ENCODE assay signal across 22 cellular contexts in genomic region chr17:35097776-35098175, GRCh38. TPM values are rescaled to one million over a fixed set of nuclear protein-coding genes. Genes with fewer than 3 reads are reported as not detected.
DNase-seq lines count a peak whose midpoint lies in the region; ATAC-seq, FAIRE-seq and TF ChIP-seq lines count a peak whose summit lies in the region.
"Had no signal": no experiment of that assay in that cellular context is flagged by ENCODE, and none has a peak within 500 bp of the region (broad histone marks: within the 10 kb centered on the region; RNA-seq: fewer than 3 reads in every experiment).

No MANE protein-coding gene starts in this region.

- H4K8ac ChIP-seq in H9 (replicated peaks; ENCODE audit: insufficient read length, low read depth, low read length): no peak overlapping the region

- H2BK5ac ChIP-seq in H9 (ENCODE audit: insufficient read length, low read length): no peak overlapping the region

- no peak overlapping the region for H2BK12ac ChIP-seq in H9 (ENCODE audit: insufficient read length, low read depth, low read length)

- no peak overlapping the region for H4K5ac ChIP-seq in H9 (ENCODE audit: insufficient read length, low read depth, low read length)

- H2BK15ac ChIP-seq in H9 (ENCODE audit: low read depth, low read length): no peak overlapping the region

- H3K36me3 Mint-ChIP-seq in H9 (ENCODE audit: insufficient read depth in 1 of 3, low read depth in 3 of 3): peaks cover 4 to 29% (median 24%) of the 10 kb centered on the region in 3 experiments; a peak in 6 of 7 replicates
- H3K36me3 Mint-ChIP-seq in endodermal cell (ENCODE audit: low read depth): peaks cover 34% of the 10 kb centered on the region
- H3K36me3 Mint-ChIP-seq: IgD-negative memory B cell had no signal

- no peaks in the 10 kb centered on the region for H3K9me3 ChIP-seq in DND-41 (ENCODE audit: insufficient read depth, low read length, severe bottlenecking)
- no peaks in the 10 kb centered on the region for H3K9me3 ChIP-seq in H9 (ENCODE audit: control insufficient read depth, low read depth, low read length)
- H3K9me3 ChIP-seq in endodermal cell (ENCODE audit: control insufficient read depth, low read length): no peaks in the 10 kb centered on the region
- no peaks in the 10 kb centered on the region for H3K9me3 ChIP-seq in neutrophil

- no peak overlapping the region for H2BK20ac ChIP-seq in H9 (ENCODE audit: low read depth, low read length, poor library complexity, severe bottlenecking)

- no peaks in the 10 kb centered on the region for H3K23me2 ChIP-seq in H9 (ENCODE audit: insufficient read length, low read depth, low read length, poor library complexity, severe bottlenecking)

- no peak overlapping the region for H3K23ac ChIP-seq in H9 (ENCODE audit: insufficient read length, low read depth, low read length)

- H3K27ac Mint-ChIP-seq in H9: peak overlapping the region in 2 of 3 experiments; percentile 78; a peak in 3 of 7 replicates
- no peak overlapping the region for H3K27ac Mint-ChIP-seq in endodermal cell
- H3K27ac Mint-ChIP-seq: CD4-positive, alpha-beta T cell; IgD-negative memory B cell had no signal

- no peak overlapping the region for H2AFZ ChIP-seq in DND-41 (ENCODE audit: low read depth, low read length)
- no peak overlapping the region for H2AFZ ChIP-seq in H9 (ENCODE audit: low read length)

- no peaks in the 10 kb centered on the region for H3K9me3 Mint-ChIP-seq in H9
- no peaks in the 10 kb centered on the region for H3K9me3 Mint-ChIP-seq in endodermal cell
- H3K9me3 Mint-ChIP-seq: CD4-positive, alpha-beta T cell; IgD-negative memory B cell had no signal

- H3K4ac ChIP-seq in H9 (ENCODE audit: low read depth, low read length): no peak overlapping the region

- 0 out of 2 replicates have a peak overlapping the region, but pooled peaks have one; percentile 22 for H3K27ac ChIP-seq in DND-41 (ENCODE audit: low read length)
- no peak overlapping the region for H3K27ac ChIP-seq in H9 (ENCODE audit: insufficient read length, low read depth, low read length)
- no peak overlapping the region for H3K27ac ChIP-seq in endodermal cell (ENCODE audit: low read depth, low read length)
- H3K27ac ChIP-seq in neutrophil: peak overlapping the region; percentile 72
- H3K27ac ChIP-seq: C4-2B had no signal

- H3K4me1 ChIP-seq in DND-41 (ENCODE audit: insufficient read depth, low read length) (no peaks in the 10 kb centered on the region), H9 (ENCODE audit: insufficient read depth, low read length) (no peaks in the 10 kb centered on the region), endodermal cell (ENCODE audit: control insufficient read depth, insufficient read depth, low read length) (no peaks in the 10 kb centered on the region), neutrophil (ENCODE audit: control insufficient read depth in 1 of 2, insufficient read depth in 1 of 2, low read depth in 1 of 2, low read length in 1 of 2) (peaks cover 52 to 53% of the 10 kb centered on the region in 2 experiments)

- no peaks in the 10 kb centered on the region for H3K79me1 ChIP-seq in H9 (ENCODE audit: insufficient read depth, low read depth, low read length, poor library complexity, severe bottlenecking)

- H3K4me1 Mint-ChIP-seq in H9: no peaks in the 10 kb centered on the region
- no peaks in the 10 kb centered on the region for H3K4me1 Mint-ChIP-seq in endodermal cell
- H3K4me1 Mint-ChIP-seq: IgD-negative memory B cell had no signal

- H3K27me3 Mint-ChIP-seq in H9 (ENCODE audit: low read depth) (no peaks in the 10 kb centered on the region), endodermal cell (ENCODE audit: insufficient read depth) (no peaks in the 10 kb centered on the region)
- H3K27me3 Mint-ChIP-seq: CD4-positive, alpha-beta T cell; IgD-negative memory B cell had no signal

- H3T11ph ChIP-seq in H9 (ENCODE audit: low read length): no peak overlapping the region

- H3K36me3 ChIP-seq in DND-41 (ENCODE audit: insufficient read depth, low read length) (peaks cover 49% of the 10 kb centered on the region), endodermal cell (ENCODE audit: control insufficient read depth, insufficient read depth, low read length) (peaks cover 41% of the 10 kb centered on the region), neutrophil (no peaks in the 10 kb centered on the region)

- H3K79me2 ChIP-seq in DND-41 (ENCODE audit: insufficient read depth, low read length) (no peaks in the 10 kb centered on the region), H9 (ENCODE audit: insufficient read depth, low read length) (no peaks in the 10 kb centered on the region)

- no peak overlapping the region for H3K4me3 ChIP-seq in DND-41 (ENCODE audit: low read depth in 1 of 2, low read length in 2 of 2)
- H3K4me3 ChIP-seq in endodermal cell (ENCODE audit: low read length): no peak overlapping the region
- no peak overlapping the region for H3K4me3 ChIP-seq in neutrophil (ENCODE audit: low read depth in 1 of 2, low read length in 1 of 2)

- no peak overlapping the region for H4K91ac ChIP-seq in H9 (ENCODE audit: insufficient read length, low read depth, low read length)

- H2AK5ac ChIP-seq in H9 (ENCODE audit: insufficient read length, low read length): no peak overlapping the region

- H3K18ac ChIP-seq in H9 (ENCODE audit: insufficient read length, low read depth, low read length): no peak overlapping the region

- no peak overlapping the region for H2BK120ac ChIP-seq in H9 (ENCODE audit: low read depth, low read length, poor library complexity, severe bottlenecking)

- no peak for DNase-seq in DND-41
- no peak for DNase-seq in H9
- peak; percentile 51 for DNase-seq in endodermal cell
- DNase-seq in GM19239 (ENCODE audit: insufficient read length, low spot score): no peak
- DNase-seq in activated naive CD4-positive, alpha-beta T cell (lab: John Stamatoyannopoulos, UW): no peak
- DNase-seq: ACHN; AML-193; CD4-positive, alpha-beta T cell; DMS153; DMS79; GF-D8; HCEC 1CT; KBM-7 had no signal

- H4K20me1 ChIP-seq in DND-41 (ENCODE audit: insufficient read depth, low read length) (no peaks in the 10 kb centered on the region), H9 (ENCODE audit: control insufficient read depth, insufficient read depth, insufficient read length) (no peaks in the 10 kb centered on the region)

- H3K27me3 ChIP-seq in DND-41 (ENCODE audit: insufficient read depth, low read length, poor library complexity) (no peaks in the 10 kb centered on the region), H9 (ENCODE audit: insufficient read depth, low read length) (no peaks in the 10 kb centered on the region), endodermal cell (ENCODE audit: control insufficient read depth, insufficient read depth, low read length, poor library complexity, severe bottlenecking) (no peaks in the 10 kb centered on the region), neutrophil (no peaks in the 10 kb centered on the region)

- H3K9ac ChIP-seq in DND-41 (ENCODE audit: low read depth, low read length) (no peak overlapping the region), H9 (ENCODE audit: extremely low read depth, insufficient read length, low read length) (no peak overlapping the region), endodermal cell (ENCODE audit: extremely low read depth, low read length, poor library complexity, severe bottlenecking) (no peak overlapping the region)

- H3K14ac ChIP-seq in H9 (ENCODE audit: insufficient read depth, low read length): no peak overlapping the region

- H3K4me3 Mint-ChIP-seq in H9 (no peak overlapping the region), endodermal cell (no peak overlapping the region)
- H3K4me3 Mint-ChIP-seq: CD4-positive, alpha-beta T cell had no signal

- no peak overlapping the region for H3K56ac ChIP-seq in H9 (ENCODE audit: insufficient read length, low read depth, low read length)

- H3K4me2 ChIP-seq in DND-41 (ENCODE audit: insufficient read depth, low read length): no peak overlapping the region
- no peak overlapping the region for H3K4me2 ChIP-seq in H9 (ENCODE audit: insufficient read depth, insufficient read length, low read length)

- ATAC-seq in DND-41 (ENCODE audit: insufficient read depth, low read depth): 0 out of 3 replicates have a peak, but pooled peaks have one; percentile 10
- no peak for ATAC-seq in HG03095 (IDR thresholded peaks at IDR 0.05; ENCODE audit: unreplicated experiment)
- ATAC-seq: HepG2 had no signal

- no peak for TF ChIP-seq CTCF in DND-41 (IDR thresholded peaks at IDR 0.05; ENCODE audit: borderline replicate concordance, extremely low read depth, low read length, poor library complexity, severe bottlenecking)
- no peak for TF ChIP-seq CTCF in H9 (conservative IDR thresholded peaks at IDR 0.05)
- no peak for TF ChIP-seq CTCF in endodermal cell (conservative IDR thresholded peaks at IDR 0.05)
- no peak for TF ChIP-seq CTCF in neutrophil (IDR thresholded peaks at IDR 0.05)

- WGBS in H9 (ENCODE audit: extremely low coverage, insufficient read length, low lambda C conversion rate): no CpG with 5 or more reads among the region's 2 CpGs
- WGBS in endodermal cell (ENCODE audit: insufficient coverage in 1 of 2, insufficient read length in 1 of 2), 2 experiments: 88% methylated on average over 2 of the region's 2 CpGs

- FAIRE-seq in GM19239 (lab: Jason Lieb, UNC): no peak
- FAIRE-seq: A204.1, HepG2, HTR-8/SVneo had no signal

RNA-seq across cellular contexts. Expression of gene RAD51D, which starts 21.9 kb away (rescaled TPM):
- total RNA-seq in H9 (2021) (14.0 and 15.8 TPM in 2 replicates), endodermal cell (10 to 100 TPM; 24.8 to 26.0 TPM)
- polyA plus RNA-seq in endodermal cell (2013, experiment 1 of 2): 9.2 TPM
- 9.5 TPM for polyA plus RNA-seq in endodermal cell (2013, experiment 2 of 2)

RNA-seq across cellular contexts. Expression of gene FNDC8, which starts 23.6 kb away (rescaled TPM):
- not detected in 2 replicates for total RNA-seq in H9 (2021)
- not detected for total RNA-seq in endodermal cell
- not detected for polyA plus RNA-seq in endodermal cell (2013, experiment 1 of 2)
- not detected for polyA plus RNA-seq in endodermal cell (2013, experiment 2 of 2)
- total RNA-seq: CD4-positive, alpha-beta T cell; HepG2 had no signal
- polyA plus RNA-seq: BJ, HepG2, IgD-negative memory B cell had no signal

RNA-seq across cellular contexts. Expression of gene RFFL, which starts 34.3 kb away (rescaled TPM):
- 21.1 and 21.4 TPM in 2 replicates for total RNA-seq in H9 (2021)
- 10 to 100 TPM; 33.8 to 56.6 TPM for total RNA-seq in endodermal cell
- 15.5 TPM for polyA plus RNA-seq in endodermal cell (2013, experiment 1 of 2)
- 18.5 TPM for polyA plus RNA-seq in endodermal cell (2013, experiment 2 of 2)

RNA-seq across cellular contexts. Expression of gene NLE1, which starts 44.3 kb away (rescaled TPM):
- 41.7 and 43.9 TPM in 2 replicates for total RNA-seq in H9 (2021)
- 10 to 100 TPM; 20.7 to 26.9 TPM for total RNA-seq in endodermal cell
- polyA plus RNA-seq in endodermal cell (2013, experiment 1 of 2): 18.1 TPM
- polyA plus RNA-seq in endodermal cell (2013, experiment 2 of 2): 15.7 TPM

RNA-seq across cellular contexts. Expression of gene UNC45B, which starts 49.8 kb away (rescaled TPM):
- total RNA-seq in H9 (2021): 0.07 and 0.22 TPM in 2 replicates
- not detected for total RNA-seq in endodermal cell
- polyA plus RNA-seq in endodermal cell (2013, experiment 1 of 2): not detected
- polyA plus RNA-seq in endodermal cell (2013, experiment 2 of 2): not detected
- total RNA-seq: H4, HepG2 had no signal
- polyA plus RNA-seq: BJ, IgD-negative memory B cell had no signal

Comparison
In these comparisons a context has a peak if more than half of its experiments do, and no peak if none do; other contexts are left out.
1. H3K27ac ChIP-seq: peak in DND-41 (single experiment) and neutrophil (single experiment); none in H9 (single experiment) and endodermal cell (single experiment).